Comparison of ENCODE assay signal across 1 cellular context in the genomic region with DNA sequence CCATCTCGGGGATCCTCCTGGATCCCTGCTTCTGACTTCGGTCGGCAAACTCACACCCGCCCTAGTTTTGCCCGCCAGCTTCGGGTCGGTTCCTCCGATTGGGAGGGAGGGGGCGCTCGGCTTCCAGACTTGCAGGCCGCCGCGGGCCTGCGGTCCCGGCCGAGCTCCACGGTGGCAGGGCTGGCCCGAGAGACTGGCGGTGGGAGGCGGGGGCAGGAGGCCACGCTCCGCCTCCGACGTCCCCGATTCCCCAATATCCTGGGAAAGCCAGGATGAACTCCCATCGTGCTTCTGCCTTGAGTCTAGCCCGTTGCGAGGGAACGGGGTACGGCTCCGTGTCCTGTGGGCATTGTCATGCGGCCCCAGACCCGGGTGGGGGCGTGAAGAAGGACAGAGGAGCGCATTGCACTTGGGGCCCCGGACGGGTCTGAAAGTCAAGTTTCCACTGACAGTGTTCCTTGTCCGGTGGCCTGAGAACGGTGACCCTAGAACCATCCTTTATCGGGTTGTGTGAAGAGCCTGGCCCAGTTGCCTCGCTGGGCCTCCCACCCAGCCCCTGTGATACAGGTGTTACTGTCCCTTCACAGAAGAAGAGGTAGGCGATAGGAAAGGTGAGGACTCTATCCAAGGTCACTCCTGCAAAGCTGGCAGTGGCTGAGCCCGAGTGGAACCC.
TF ChIP-seq lines count a peak whose summit lies in the region.

No MANE protein-coding gene starts in this region.

TF ChIP-seq in H1, 55 proteins besides CTCF, POLR2A, EP300 and RAD21:
- peak; percentile 65 for TF ChIP-seq EZH2 (IDR thresholded peaks at IDR 0.05; ENCODE audit: low read depth, low read length, severe bottlenecking)
- TF ChIP-seq SRF (IDR thresholded peaks at IDR 0.05; ENCODE audit: low read depth, low read length), result no peak
- TF ChIP-seq SP2 (IDR thresholded peaks at IDR 0.05; ENCODE audit: low read length), result no peak
- TF ChIP-seq SUZ12 (IDR thresholded peaks at IDR 0.05; ENCODE audit: low read length), result peak; percentile 49; the same call in 1 of the 2 replicates
- TF ChIP-seq PHF8 (conservative IDR thresholded peaks at IDR 0.05; ENCODE audit: low read depth, low read length), result no peak
- TF ChIP-seq NRF1 (IDR thresholded peaks at IDR 0.05; ENCODE audit: low read depth, low read length), result no peak
- TF ChIP-seq JUN (IDR thresholded peaks at IDR 0.05; ENCODE audit: low read depth, low read length), result no peak
- TF ChIP-seq GTF2F1 (IDR thresholded peaks at IDR 0.05; ENCODE audit: borderline replicate concordance, low read depth, low read length), result no peak
- TF ChIP-seq, protein P1, sequence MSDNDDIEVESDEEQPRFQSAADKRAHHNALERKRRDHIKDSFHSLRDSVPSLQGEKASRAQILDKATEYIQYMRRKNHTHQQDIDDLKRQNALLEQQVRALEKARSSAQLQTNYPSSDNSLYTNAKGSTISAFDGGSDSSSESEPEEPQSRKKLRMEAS (IDR thresholded peaks at IDR 0.05), result peak; percentile 19; the same call in 1 of the 2 replicates
- no peak for TF ChIP-seq BRCA1 (IDR thresholded peaks at IDR 0.05; ENCODE audit: low read depth, low read length)
- TF ChIP-seq, protein P2, sequence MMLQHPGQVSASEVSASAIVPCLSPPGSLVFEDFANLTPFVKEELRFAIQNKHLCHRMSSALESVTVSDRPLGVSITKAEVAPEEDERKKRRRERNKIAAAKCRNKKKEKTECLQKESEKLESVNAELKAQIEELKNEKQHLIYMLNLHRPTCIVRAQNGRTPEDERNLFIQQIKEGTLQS (IDR thresholded peaks at IDR 0.05; ENCODE audit: insufficient read depth, low read depth, low read length), result no peak
- no peak for TF ChIP-seq CREB1 (IDR thresholded peaks at IDR 0.05)
- TF ChIP-seq TBP (IDR thresholded peaks at IDR 0.05; ENCODE audit: low read depth, low read length), result 0 out of 2 replicates have a peak, but pooled peaks have one; percentile 28
- TF ChIP-seq BACH1 (IDR thresholded peaks at IDR 0.05; ENCODE audit: low read length), result peak; percentile 52
- TF ChIP-seq GABPA (IDR thresholded peaks at IDR 0.05; ENCODE audit: borderline replicate concordance, insufficient read depth, low read length), result peak; percentile 69; the same call in 1 of the 2 replicates
- TF ChIP-seq RFX5 (IDR thresholded peaks at IDR 0.05; ENCODE audit: borderline replicate concordance, low read depth, low read length), result no peak
- TF ChIP-seq HDAC2 (IDR thresholded peaks at IDR 0.05; ENCODE audit: borderline replicate concordance in 1 of 2, low read depth in 2 of 2, low read length in 2 of 2), result 0 out of 4 replicates have a peak, but pooled peaks of 1 of the 2 experiments have one; percentile 71
- TF ChIP-seq SIN3A (conservative IDR thresholded peaks at IDR 0.05 in 1 of 2, IDR thresholded peaks at IDR 0.05 in 1 of 2; ENCODE audit: low read depth in 1 of 2, low read length in 2 of 2), result no peak
- TF ChIP-seq KDM5A (IDR thresholded peaks at IDR 0.05; ENCODE audit: low read length), result no peak
- no peak for TF ChIP-seq RXRA (IDR thresholded peaks at IDR 0.05; ENCODE audit: insufficient read depth, low read depth, low read length)
- no peak; the same call in 1 of the 2 replicates for TF ChIP-seq TEAD4 (IDR thresholded peaks at IDR 0.05; ENCODE audit: low read depth, low read length)
- TF ChIP-seq, protein P3, sequence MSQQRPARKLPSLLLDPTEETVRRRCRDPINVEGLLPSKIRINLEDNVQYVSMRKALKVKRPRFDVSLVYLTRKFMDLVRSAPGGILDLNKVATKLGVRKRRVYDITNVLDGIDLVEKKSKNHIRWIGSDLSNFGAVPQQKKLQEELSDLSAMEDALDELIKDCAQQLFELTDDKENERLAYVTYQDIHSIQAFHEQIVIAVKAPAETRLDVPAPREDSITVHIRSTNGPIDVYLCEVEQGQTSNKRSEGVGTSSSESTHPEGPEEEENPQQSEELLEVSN (IDR thresholded peaks at IDR 0.05), result peak; percentile 52; the same call in 1 of the 2 replicates
- no peak for TF ChIP-seq SP4 (IDR thresholded peaks at IDR 0.05; ENCODE audit: low read length)
- TF ChIP-seq SP1 (IDR thresholded peaks at IDR 0.05; ENCODE audit: low read depth, low read length), result no peak
- TF ChIP-seq SIRT6 (IDR thresholded peaks at IDR 0.05; ENCODE audit: low read length), result no peak
- TF ChIP-seq SIX5 (IDR thresholded peaks at IDR 0.05; ENCODE audit: low read depth, low read length), result no peak
- TF ChIP-seq, protein P4, sequence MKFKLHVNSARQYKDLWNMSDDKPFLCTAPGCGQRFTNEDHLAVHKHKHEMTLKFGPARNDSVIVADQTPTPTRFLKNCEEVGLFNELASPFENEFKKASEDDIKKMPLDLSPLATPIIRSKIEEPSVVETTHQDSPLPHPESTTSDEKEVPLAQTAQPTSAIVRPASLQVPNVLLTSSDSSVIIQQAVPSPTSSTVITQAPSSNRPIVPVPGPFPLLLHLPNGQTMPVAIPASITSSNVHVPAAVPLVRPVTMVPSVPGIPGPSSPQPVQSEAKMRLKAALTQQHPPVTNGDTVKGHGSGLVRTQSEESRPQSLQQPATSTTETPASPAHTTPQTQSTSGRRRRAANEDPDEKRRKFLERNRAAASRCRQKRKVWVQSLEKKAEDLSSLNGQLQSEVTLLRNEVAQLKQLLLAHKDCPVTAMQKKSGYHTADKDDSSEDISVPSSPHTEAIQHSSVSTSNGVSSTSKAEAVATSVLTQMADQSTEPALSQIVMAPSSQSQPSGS (IDR thresholded peaks at IDR 0.05; ENCODE audit: low read length), result no peak
- no peak for TF ChIP-seq ASH2L (IDR thresholded peaks at IDR 0.05; ENCODE audit: low read length)
- no peak for TF ChIP-seq JUND (IDR thresholded peaks at IDR 0.05; ENCODE audit: low read length)
TF ChIP-seq in H1: peak in this region for 8.
